ENCODE assay signal across 11 cellular contexts in genomic region chr10:29621161-29621560, GRCh38. TPM values are rescaled to one million over a fixed set of nuclear protein-coding genes. Genes with fewer than 3 reads are reported as not detected.
A peak's percentile ranks its signal among the peaks of the same experiment; 100 is the strongest.
DNase-seq lines count a peak whose midpoint lies in the region; ATAC-seq and TF ChIP-seq lines count a peak whose summit lies in the region.
"Had no signal": no experiment of that assay in that cellular context is flagged by ENCODE, and none has a peak within 500 bp of the region (broad histone marks: within the 10 kb centered on the region; RNA-seq: fewer than 3 reads in every experiment).

No MANE protein-coding gene starts in this region.

- H3K9ac ChIP-seq in SK-N-MC (ENCODE audit: insufficient read length): no peak overlapping the region
- H3K9ac ChIP-seq: BLaER1 treated with 17β-estradiol and CSF1 and Interleukin-3, amounts not matched to agents 10 nM and 100 nM had no signal

- H3K36me3 ChIP-seq in Caco-2 (ENCODE audit: control insufficient read depth, insufficient read depth, low read length): no peaks in the 10 kb centered on the region
- no peaks in the 10 kb centered on the region for H3K36me3 ChIP-seq in SK-N-MC (ENCODE audit: insufficient read depth, low read length)
- H3K36me3 ChIP-seq in osteoblast (ENCODE audit: insufficient read depth, low read length): no peaks in the 10 kb centered on the region

- CTCF ChIA-PET in Caco-2 (lab: Charles Lee): no interaction called here

- peaks cover 63% of the 10 kb centered on the region for H3K79me2 ChIP-seq in osteoblast (ENCODE audit: insufficient read depth, low read length)

- peaks cover 44% of the 10 kb centered on the region for H3K4me1 Mint-ChIP-seq in Caco-2 (ENCODE audit: low read depth, unreplicated experiment)
- H3K4me1 Mint-ChIP-seq in activated naive CD8-positive, alpha-beta T cell treated with anti-CD3 and anti-CD28 coated beads for 36 hours: peaks cover 4% of the 10 kb centered on the region

- H3K4me3 ChIP-seq in Caco-2 (ENCODE audit: low read depth, low read length): no peak overlapping the region
- H3K4me3 ChIP-seq in SK-N-MC: no peak overlapping the region
- H3K4me3 ChIP-seq in fibroblast of the aortic adventitia (ENCODE audit: low read depth, low read length): no peak overlapping the region
- no peak overlapping the region for H3K4me3 ChIP-seq in osteoblast (ENCODE audit: insufficient read depth, low read length)
- H3K4me3 ChIP-seq: BLaER1 treated with 17β-estradiol and CSF1 and Interleukin-3, amounts not matched to agents 10 nM and 100 nM had no signal

- peaks cover 5% of the 10 kb centered on the region for H3K36me3 Mint-ChIP-seq in Caco-2 (ENCODE audit: insufficient read depth, unreplicated experiment)
- H3K36me3 Mint-ChIP-seq in activated naive CD8-positive, alpha-beta T cell treated with anti-CD3 and anti-CD28 coated beads for 36 hours: peaks cover 1% of the 10 kb centered on the region

- BruUV-seq in Caco-2 (replicated peaks; lab: Mats Ljungman, UMichigan): no TSS peak

- no peak overlapping the region for H2AFZ ChIP-seq in osteoblast (ENCODE audit: low read length)

- no peaks in the 10 kb centered on the region for H3K9me3 Mint-ChIP-seq in Caco-2 (ENCODE audit: unreplicated experiment)
- no peaks in the 10 kb centered on the region for H3K9me3 Mint-ChIP-seq in activated naive CD8-positive, alpha-beta T cell treated with anti-CD3 and anti-CD28 coated beads for 36 hours
- H3K9me3 Mint-ChIP-seq: stimulated activated naive CD8-positive, alpha-beta T cell treated with anti-CD3 and anti-CD28 coated beads, Interleukin-15, Interleukin-2, amounts not matched to agents 100 ng/mL and 50 ng/mL, for 24 hours had no signal

- H3K9me3 ChIP-seq in Caco-2: no peaks in the 10 kb centered on the region
- H3K9me3 ChIP-seq in SK-N-MC (ENCODE audit: low read depth, low read length): no peaks in the 10 kb centered on the region
- H3K9me3 ChIP-seq in osteoblast (ENCODE audit: low read depth, low read length): no peaks in the 10 kb centered on the region

- POLR2A ChIA-PET in Caco-2 (lab: Charles Lee): no interaction called here

- peaks cover 5% of the 10 kb centered on the region for H4K20me1 ChIP-seq in osteoblast (ENCODE audit: insufficient read depth, low read length)

- DNase-seq in Caco-2 (no peak), SK-N-MC (ENCODE audit: low read depth, low spot score) (peak; percentile 75), fibroblast of the aortic adventitia (ENCODE audit: low read depth) (peak; percentile 64), osteoblast (ENCODE audit: insufficient read length, low spot score, missing footprints) (peak; percentile 53), NCI-H345 treated with DMSO at 0.1 percent for 48 hours (lab: John Stamatoyannopoulos, UW; ENCODE audit: unreplicated experiment) (no peak)
- no peak for DNase-seq in activated naive CD8-positive, alpha-beta T cell treated with anti-CD3 and anti-CD28 coated beads for 36 hours
- DNase-seq in stimulated activated CD4-positive, alpha-beta T cell treated with anti-CD3 and anti-CD28 coated beads, Interleukin-2, amount 100 ng/mL, for 24 hours: no peak
- DNase-seq: SW 1271 had no signal

- H3K4me1 ChIP-seq in Caco-2: peaks cover 38% of the 10 kb centered on the region
- peaks cover 19% of the 10 kb centered on the region for H3K4me1 ChIP-seq in osteoblast (ENCODE audit: insufficient read depth, low read length)

- 0 out of 2 replicates have a peak overlapping the region, but pooled peaks have one; percentile 61 for H3K27ac ChIP-seq in SK-N-MC
- H3K27ac ChIP-seq in osteoblast (ENCODE audit: low read depth, low read length): no peak overlapping the region
- H3K27ac ChIP-seq: BLaER1 treated with 17β-estradiol and CSF1 and Interleukin-3, amounts not matched to agents 10 nM and 100 nM had no signal

- peak overlapping the region; percentile 23 for H3K4me2 ChIP-seq in osteoblast (ENCODE audit: insufficient read depth, low read length)

- intact Hi-C loops in Caco-2 (cut with micrococcal nuclease; ENCODE audit: unreplicated experiment): no loop called here

- H3K4me3 Mint-ChIP-seq in Caco-2 (ENCODE audit: unreplicated experiment): no peak overlapping the region
- no peak overlapping the region for H3K4me3 Mint-ChIP-seq in activated naive CD8-positive, alpha-beta T cell treated with anti-CD3 and anti-CD28 coated beads for 36 hours
- H3K4me3 Mint-ChIP-seq: stimulated activated naive CD8-positive, alpha-beta T cell treated with anti-CD3 and anti-CD28 coated beads, Interleukin-15, Interleukin-2, amounts not matched to agents 100 ng/mL and 50 ng/mL, for 24 hours had no signal

- H3K27me3 Mint-ChIP-seq in Caco-2 (ENCODE audit: insufficient read depth, unreplicated experiment): no peaks in the 10 kb centered on the region
- H3K27me3 Mint-ChIP-seq in activated naive CD8-positive, alpha-beta T cell treated with anti-CD3 and anti-CD28 coated beads for 36 hours: no peaks in the 10 kb centered on the region
- H3K27me3 Mint-ChIP-seq: stimulated activated naive CD8-positive, alpha-beta T cell treated with anti-CD3 and anti-CD28 coated beads, Interleukin-15, Interleukin-2, amounts not matched to agents 100 ng/mL and 50 ng/mL, for 24 hours had no signal

- no peaks in the 10 kb centered on the region for H3K27me3 ChIP-seq in Caco-2 (replicated peaks; ENCODE audit: control insufficient read depth, insufficient read depth, low read length)
- no peaks in the 10 kb centered on the region for H3K27me3 ChIP-seq in osteoblast (ENCODE audit: insufficient read depth, low read length)
- H3K27me3 ChIP-seq: BLaER1 treated with 17β-estradiol and CSF1 and Interleukin-3, amounts not matched to agents 10 nM and 100 nM had no signal

- H3K27ac Mint-ChIP-seq in Caco-2 (ENCODE audit: unreplicated experiment): peak overlapping the region; percentile 45
- H3K27ac Mint-ChIP-seq in activated naive CD8-positive, alpha-beta T cell treated with anti-CD3 and anti-CD28 coated beads for 36 hours: no peak overlapping the region
- H3K27ac Mint-ChIP-seq: stimulated activated naive CD8-positive, alpha-beta T cell treated with anti-CD3 and anti-CD28 coated beads, Interleukin-15, Interleukin-2, amounts not matched to agents 100 ng/mL and 50 ng/mL, for 24 hours had no signal

- no peak for TF ChIP-seq CTCF in Caco-2 (IDR thresholded peaks at IDR 0.05; ENCODE audit: insufficient read depth in 1 of 2, low read depth in 1 of 2, low read length in 1 of 2, severe bottlenecking in 1 of 2, unreplicated experiment in 1 of 2)
- TF ChIP-seq CTCF in fibroblast of the aortic adventitia (IDR thresholded peaks at IDR 0.05; ENCODE audit: insufficient read depth, low read length): no peak
- TF ChIP-seq CTCF in osteoblast (IDR thresholded peaks at IDR 0.05; ENCODE audit: extremely low read depth, low read depth, low read length): no peak

- no peak for ATAC-seq in GM21390 (IDR thresholded peaks at IDR 0.05; ENCODE audit: unreplicated experiment)

RNA-seq across cellular contexts. Expression of gene SVIL, which starts 13.6 kb away (rescaled TPM):
- 54.4 and 70.1 TPM in 2 replicates for total RNA-seq in Caco-2 (2022)
- total RNA-seq in fibroblast of the aortic adventitia (ENCODE audit: low replicate concordance): 97.7 and 309 TPM in 2 replicates
- total RNA-seq in osteoblast: 36.9 and 122 TPM in 2 replicates
- total RNA-seq in activated naive CD8-positive, alpha-beta T cell treated with anti-CD3 and anti-CD28 coated beads for 36 hours: 1 to 10 TPM; 8.5 to 9.6 TPM

Comparison
In these comparisons a context has a peak if more than half of its experiments do, and no peak if none do; other contexts are left out.
1. DNase-seq: peak in SK-N-MC (single experiment), fibroblast of the aortic adventitia (single experiment) and osteoblast (single experiment); none in Caco-2 (0 of 2), NCI-H345 treated with DMSO at 0.1 percent for 48 hours (single experiment), activated naive CD8-positive, alpha-beta T cell treated with anti-CD3 and anti-CD28 coated beads for 36 hours (single experiment) and stimulated activated CD4-positive, alpha-beta T cell treated with anti-CD3 and anti-CD28 coated beads, Interleukin-2, amount 100 ng/mL, for 24 hours (0 of 2).